20 cellular contexts compared by ENCODE assay signal in the genomic region with DNA sequence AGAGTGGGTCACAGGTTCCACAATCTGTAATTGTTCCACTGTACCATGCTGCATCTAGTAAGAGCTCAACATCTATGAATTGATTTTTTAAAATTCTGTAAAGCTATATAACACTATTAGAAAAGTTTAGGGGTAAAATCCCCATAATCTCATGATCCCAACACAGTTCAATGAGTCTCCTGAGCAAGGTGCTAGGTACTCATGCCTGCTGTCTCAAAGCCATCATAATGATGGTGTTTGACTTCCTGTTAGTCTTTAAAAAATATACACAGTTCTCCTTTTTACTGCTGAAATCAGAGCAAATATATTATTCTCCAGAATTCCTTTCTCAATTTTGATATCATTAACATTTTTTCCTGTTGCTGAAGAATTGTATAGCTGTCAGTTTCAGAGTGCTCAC. TPM values are rescaled to one million over a fixed set of nuclear protein-coding genes. Genes with fewer than 3 reads are reported as not detected.
DNase-seq lines count a peak whose midpoint lies in the region; ATAC-seq, FAIRE-seq and TF ChIP-seq lines count a peak whose summit lies in the region.
"Had no signal": no experiment of that assay in that cellular context is flagged by ENCODE, and none has a peak within 500 bp of the region (broad histone marks: within the 10 kb centered on the region; RNA-seq: fewer than 3 reads in every experiment).

No MANE protein-coding gene starts in this region.

- peak overlapping the region; percentile 72 to 79 for H3K27ac ChIP-seq in tibial artery
- H3K27ac ChIP-seq: C4-2B, SK-N-MC had no signal

- H3K9me3 ChIP-seq in tibial artery, result no peaks in the 10 kb centered on the region

- intact Hi-C loops in tibial artery (cut with DNase I; ENCODE audit: low total_unique reads), result no loop called here

- no peak overlapping the region for H3K4me3 ChIP-seq in tibial artery
- H3K4me3 ChIP-seq: SK-N-MC had no signal

- no peaks in the 10 kb centered on the region for H3K27me3 ChIP-seq in tibial artery

- TF ChIP-seq CTCF in chondrocyte (IDR thresholded peaks at IDR 0.05) (no peak), tibial artery (IDR thresholded peaks at IDR 0.05) (no peak)

- peak; percentile 45 for FAIRE-seq in GM19239 (lab: Jason Lieb, UNC)
- FAIRE-seq: D721Med, HepG2 had no signal

- H3K4me3 Mint-ChIP-seq in chondrocyte (ENCODE audit: unreplicated experiment) (no peak overlapping the region), naive B cell (no peak overlapping the region)
- H3K4me3 Mint-ChIP-seq: H9 had no signal

- ATAC-seq in naive B cell (ENCODE audit: low read depth in 2 of 2), result peak; percentile 80 to 85
- no peak for ATAC-seq in GM18502 (IDR thresholded peaks at IDR 0.05; ENCODE audit: poor library complexity, unreplicated experiment)
- ATAC-seq: HepG2 had no signal

- peaks cover 40% of the 10 kb centered on the region for H3K4me1 Mint-ChIP-seq in chondrocyte (ENCODE audit: low read depth)
- peaks cover 5 to 18% (median 16%) of the 10 kb centered on the region in 3 donors for H3K4me1 Mint-ChIP-seq in naive B cell

- peaks cover 0 to 86% (median 8%) of the 10 kb centered on the region in 4 donors for H3K4me1 ChIP-seq in tibial artery

- H3K27me3 Mint-ChIP-seq in chondrocyte (ENCODE audit: low read depth) (no peaks in the 10 kb centered on the region), naive B cell (no peaks in the 10 kb centered on the region)

- H3K9me3 Mint-ChIP-seq in chondrocyte (ENCODE audit: low read depth) (no peaks in the 10 kb centered on the region), naive B cell (no peaks in the 10 kb centered on the region)

- H3K36me3 Mint-ChIP-seq in chondrocyte (ENCODE audit: low read depth) (no peaks in the 10 kb centered on the region), naive B cell (peaks cover 0 to 4% of the 10 kb centered on the region in 2 donors)

- H3K36me3 ChIP-seq in tibial artery, result no peaks in the 10 kb centered on the region

- H3K27ac Mint-ChIP-seq in chondrocyte (ENCODE audit: unreplicated experiment), result peak overlapping the region; percentile 67
- peak overlapping the region in 3 of 6 donors; percentile 14 to 73 (median 65) for H3K27ac Mint-ChIP-seq in naive B cell
- H3K27ac Mint-ChIP-seq: H9 had no signal

- DNase-seq in GM19239 (ENCODE audit: insufficient read length, low spot score), result no peak
- no peak for DNase-seq in chondrocyte (ENCODE audit: low spot score)
- no peak for DNase-seq in naive B cell
- no peak for DNase-seq in tibial artery
- DNase-seq in GM19240 (ENCODE audit: insufficient read length, low spot score), result no peak
- DNase-seq in AG08395 (ENCODE audit: low spot score), result no peak
- DNase-seq in NCI-H345 (lab: John Stamatoyannopoulos, UW), result no peak
- DNase-seq: H9, KG1, NCI-H1105 treated with DMSO at 0.1 percent for 48 hours, NCI-H1694, NCI-H524, NCI-H82, OCI-M1, SHP77 had no signal

RNA-seq across cellular contexts. Expression of a gene that starts 55.9 kb away (rescaled TPM):
- 104 to 162 TPM (median 152 TPM) in 3 replicates for total RNA-seq in chondrocyte
- 100 to 1,000 TPM; 280 to 492 (median 351) TPM for polyA plus RNA-seq in naive B cell (ENCODE audit: low read depth in 6 of 6)

RNA-seq across cellular contexts. Expression of a gene that starts 56.1 kb away (rescaled TPM):
- 1.1 to 6.5 TPM (median 1.7 TPM) in 3 replicates for total RNA-seq in chondrocyte
- polyA plus RNA-seq in naive B cell (ENCODE audit: low read depth in 6 of 6), result 1 to 10 TPM; 1.5 to 7.5 (median 4.5) TPM
